In the genomic region with DNA sequence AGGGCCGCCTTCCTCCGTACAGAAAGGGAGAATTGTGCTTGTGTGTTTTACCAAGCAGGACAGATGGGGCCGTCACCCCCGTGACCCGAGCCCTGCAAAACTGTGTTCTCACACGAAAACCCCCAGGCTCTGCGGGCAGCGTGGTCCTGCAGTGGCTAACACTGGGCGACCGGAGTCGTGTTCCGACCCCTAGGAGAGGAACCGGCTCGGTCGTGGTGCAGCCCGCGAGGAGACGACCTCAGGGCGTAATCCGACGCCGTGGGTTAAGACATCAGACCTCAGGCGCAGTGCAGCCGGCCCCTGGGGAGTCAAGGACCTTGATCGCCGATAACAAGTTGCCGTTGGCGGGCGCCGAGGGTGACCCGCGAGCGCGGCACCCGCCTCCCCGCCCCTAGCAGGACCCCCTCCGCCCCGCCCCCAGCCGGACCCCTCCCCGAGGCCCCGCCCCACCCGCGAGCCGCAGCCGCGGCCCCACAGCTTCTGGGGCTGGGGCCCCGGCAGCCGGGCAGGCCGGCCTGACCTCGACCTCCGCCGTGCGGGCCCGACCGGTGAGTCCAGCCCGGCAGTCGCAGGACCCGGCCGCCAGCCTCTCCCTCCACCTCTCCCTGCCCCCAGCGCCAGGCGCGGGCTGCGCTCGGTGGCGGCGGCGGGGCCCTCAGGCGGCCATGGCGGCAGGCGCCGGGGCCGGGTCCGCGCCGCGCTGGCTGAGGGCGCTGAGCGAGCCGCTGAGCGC, we compare ENCODE assay signal across 1 cellular context.
TF ChIP-seq lines count a peak whose summit lies in the region.

A gene (plus strand): TSS at position 444 of the 733 bp plus-strand sequence. CDS start 222 bp downstream, at position 666.

TF ChIP-seq in K562, 482 proteins besides CTCF, POLR2A, EP300 and RAD21 (continued from another document and continues in another):
- TF ChIP-seq, protein P1, sequence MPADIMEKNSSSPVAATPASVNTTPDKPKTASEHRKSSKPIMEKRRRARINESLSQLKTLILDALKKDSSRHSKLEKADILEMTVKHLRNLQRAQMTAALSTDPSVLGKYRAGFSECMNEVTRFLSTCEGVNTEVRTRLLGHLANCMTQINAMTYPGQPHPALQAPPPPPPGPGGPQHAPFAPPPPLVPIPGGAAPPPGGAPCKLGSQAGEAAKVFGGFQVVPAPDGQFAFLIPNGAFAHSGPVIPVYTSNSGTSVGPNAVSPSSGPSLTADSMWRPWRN (IDR thresholded peaks at IDR 0.05; ENCODE audit: low read depth) = peak; percentile 64
- TF ChIP-seq SMAD4 (CRISPR knock-in tag; conservative IDR thresholded peaks at IDR 0.05) (0 out of 2 replicates have a peak, but pooled peaks have one; percentile 44), KDM2B (CRISPR knock-in tag; IDR thresholded peaks at IDR 0.05) (peak; percentile 63; the same call in 1 of the 2 replicates), HEY1 (CRISPR knock-in tag; IDR thresholded peaks at IDR 0.05; ENCODE audit: borderline replicate concordance) (no peak), SRF (CRISPR knock-in tag; IDR thresholded peaks at IDR 0.05) (0 out of 4 replicates have a peak, but pooled peaks of 1 of the 2 experiments have one; percentile 28), POLR2G (IDR thresholded peaks at IDR 0.05; ENCODE audit: low read depth, low read length) (peak; percentile 85), KAT7 (CRISPR knock-in tag; IDR thresholded peaks at IDR 0.05; ENCODE audit: borderline replicate concordance) (no peak), CREM (IDR thresholded peaks at IDR 0.05; ENCODE audit: low read depth) (peak; percentile 61), MBD2 (IDR thresholded peaks at IDR 0.05; ENCODE audit: borderline replicate concordance, low read depth) (peak; percentile 18; the same call in 1 of the 2 replicates), ZZZ3 (IDR thresholded peaks at IDR 0.05) (no peak), NFE2 (IDR thresholded peaks at IDR 0.05; ENCODE audit: low read depth) (0 out of 2 replicates have a peak, but pooled peaks have one; percentile 9), YY1 (IDR thresholded peaks at IDR 0.05; ENCODE audit: borderline replicate concordance in 1 of 3, control insufficient read depth in 1 of 3, extremely low read depth in 1 of 3, insufficient read depth in 3 of 3, insufficient read length in 1 of 3, insufficient replicate concordance in 2 of 3, low read depth in 1 of 3, low read length in 2 of 3) (peak; percentile 39 to 84 (median 76)), TEAD4 (IDR thresholded peaks at IDR 0.05; ENCODE audit: low read length) (peak; percentile 29; the same call in 1 of the 2 replicates), TEAD4 (CRISPR knock-in tag; IDR thresholded peaks at IDR 0.05; ENCODE audit: borderline replicate concordance) (no peak), TAF1 (IDR thresholded peaks at IDR 0.05; ENCODE audit: control insufficient read depth, extremely low read depth, insufficient read depth, low read length, severe bottlenecking) (peak; percentile 67), MYC (IDR thresholded peaks at IDR 0.05; ENCODE audit: low read depth, low read length) (0 out of 2 replicates have a peak, but pooled peaks have one; percentile 21), MYC (CRISPR knock-in tag; IDR thresholded peaks at IDR 0.05; ENCODE audit: borderline replicate concordance, low read depth) (peak; percentile 76; the same call in 1 of the 2 replicates), CBFB (CRISPR knock-in tag; IDR thresholded peaks at IDR 0.05) (peak; percentile 84; the same call in 1 of the 2 replicates), POLR2AphosphoS2 (IDR thresholded peaks at IDR 0.05; ENCODE audit: low read length) (no peak), ZFX (CRISPR knock-in tag; IDR thresholded peaks at IDR 0.05) (peak; percentile 83), ZFPM2 (CRISPR knock-in tag; IDR thresholded peaks at IDR 0.05) (0 out of 2 replicates have a peak, but pooled peaks have one; percentile 15), MEF2A (IDR thresholded peaks at IDR 0.05; ENCODE audit: control insufficient read depth, low read depth, low read length) (no peak), E2F3 (CRISPR knock-in tag; IDR thresholded peaks at IDR 0.05) (no peak), MYNN (IDR thresholded peaks at IDR 0.05) (0 out of 2 replicates have a peak, but pooled peaks have one; percentile 14), MYNN (CRISPR knock-in tag; IDR thresholded peaks at IDR 0.05) (no peak), RCOR1 (IDR thresholded peaks at IDR 0.05; ENCODE audit: borderline replicate concordance in 1 of 2, low read depth in 2 of 2, low read length in 2 of 2) (peak in 1 of 2 experiments; percentile 73; a peak in 2 of 4 replicates)
- TF ChIP-seq, protein P2, sequence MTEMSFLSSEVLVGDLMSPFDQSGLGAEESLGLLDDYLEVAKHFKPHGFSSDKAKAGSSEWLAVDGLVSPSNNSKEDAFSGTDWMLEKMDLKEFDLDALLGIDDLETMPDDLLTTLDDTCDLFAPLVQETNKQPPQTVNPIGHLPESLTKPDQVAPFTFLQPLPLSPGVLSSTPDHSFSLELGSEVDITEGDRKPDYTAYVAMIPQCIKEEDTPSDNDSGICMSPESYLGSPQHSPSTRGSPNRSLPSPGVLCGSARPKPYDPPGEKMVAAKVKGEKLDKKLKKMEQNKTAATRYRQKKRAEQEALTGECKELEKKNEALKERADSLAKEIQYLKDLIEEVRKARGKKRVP (CRISPR knock-in tag; IDR thresholded peaks at IDR 0.05) = peak; percentile 3; the same call in 1 of the 2 replicates
- TF ChIP-seq, protein P3, sequence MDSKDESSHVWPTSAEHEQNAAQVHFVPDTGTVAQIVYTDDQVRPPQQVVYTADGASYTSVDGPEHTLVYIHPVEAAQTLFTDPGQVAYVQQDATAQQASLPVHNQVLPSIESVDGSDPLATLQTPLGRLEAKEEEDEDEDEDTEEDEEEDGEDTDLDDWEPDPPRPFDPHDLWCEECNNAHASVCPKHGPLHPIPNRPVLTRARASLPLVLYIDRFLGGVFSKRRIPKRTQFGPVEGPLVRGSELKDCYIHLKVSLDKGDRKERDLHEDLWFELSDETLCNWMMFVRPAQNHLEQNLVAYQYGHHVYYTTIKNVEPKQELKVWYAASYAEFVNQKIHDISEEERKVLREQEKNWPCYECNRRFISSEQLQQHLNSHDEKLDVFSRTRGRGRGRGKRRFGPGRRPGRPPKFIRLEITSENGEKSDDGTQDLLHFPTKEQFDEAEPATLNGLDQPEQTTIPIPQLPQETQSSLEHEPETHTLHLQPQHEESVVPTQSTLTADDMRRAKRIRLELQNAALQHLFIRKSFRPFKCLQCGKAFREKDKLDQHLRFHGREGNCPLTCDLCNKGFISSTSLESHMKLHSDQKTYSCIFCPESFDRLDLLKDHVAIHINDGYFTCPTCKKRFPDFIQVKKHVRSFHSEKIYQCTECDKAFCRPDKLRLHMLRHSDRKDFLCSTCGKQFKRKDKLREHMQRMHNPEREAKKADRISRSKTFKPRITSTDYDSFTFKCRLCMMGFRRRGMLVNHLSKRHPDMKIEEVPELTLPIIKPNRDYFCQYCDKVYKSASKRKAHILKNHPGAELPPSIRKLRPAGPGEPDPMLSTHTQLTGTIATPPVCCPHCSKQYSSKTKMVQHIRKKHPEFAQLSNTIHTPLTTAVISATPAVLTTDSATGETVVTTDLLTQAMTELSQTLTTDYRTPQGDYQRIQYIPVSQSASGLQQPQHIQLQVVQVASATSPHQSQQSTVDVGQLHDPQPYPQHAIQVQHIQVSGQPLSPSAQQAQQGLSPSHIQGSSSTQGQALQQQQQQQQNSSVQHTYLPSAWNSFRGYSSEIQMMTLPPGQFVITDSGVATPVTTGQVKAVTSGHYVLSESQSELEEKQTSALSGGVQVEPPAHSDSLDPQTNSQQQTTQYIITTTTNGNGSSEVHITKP (IDR thresholded peaks at IDR 0.05; ENCODE audit: partially characterized antibody) = peak; percentile 75
- TF ChIP-seq, protein P4, sequence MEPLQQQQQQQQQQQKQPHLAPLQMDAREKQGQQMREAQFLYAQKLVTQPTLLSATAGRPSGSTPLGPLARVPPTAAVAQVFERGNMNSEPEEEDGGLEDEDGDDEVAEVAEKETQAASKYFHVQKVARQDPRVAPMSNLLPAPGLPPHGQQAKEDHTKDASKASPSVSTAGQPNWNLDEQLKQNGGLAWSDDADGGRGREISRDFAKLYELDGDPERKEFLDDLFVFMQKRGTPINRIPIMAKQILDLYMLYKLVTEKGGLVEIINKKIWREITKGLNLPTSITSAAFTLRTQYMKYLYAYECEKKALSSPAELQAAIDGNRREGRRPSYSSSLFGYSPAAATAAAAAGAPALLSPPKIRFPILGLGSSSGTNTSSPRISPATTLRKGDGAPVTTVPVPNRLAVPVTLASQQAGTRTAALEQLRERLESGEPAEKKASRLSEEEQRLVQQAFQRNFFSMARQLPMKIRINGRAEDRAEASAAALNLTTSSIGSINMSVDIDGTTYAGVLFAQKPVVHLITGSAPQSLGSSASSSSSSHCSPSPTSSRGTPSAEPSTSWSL (CRISPR knock-in tag; IDR thresholded peaks at IDR 0.05; ENCODE audit: borderline replicate concordance) = 0 out of 2 replicates have a peak, but pooled peaks have one; percentile 68
- TF ChIP-seq, protein P5, sequence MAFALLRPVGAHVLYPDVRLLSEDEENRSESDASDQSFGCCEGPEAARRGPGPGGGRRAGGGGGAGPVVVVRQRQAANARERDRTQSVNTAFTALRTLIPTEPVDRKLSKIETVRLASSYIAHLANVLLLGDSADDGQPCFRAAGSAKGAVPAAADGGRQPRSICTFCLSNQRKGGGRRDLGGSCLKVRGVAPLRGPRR (CRISPR knock-in tag; IDR thresholded peaks at IDR 0.05) = no peak
- TF ChIP-seq, protein P6, sequence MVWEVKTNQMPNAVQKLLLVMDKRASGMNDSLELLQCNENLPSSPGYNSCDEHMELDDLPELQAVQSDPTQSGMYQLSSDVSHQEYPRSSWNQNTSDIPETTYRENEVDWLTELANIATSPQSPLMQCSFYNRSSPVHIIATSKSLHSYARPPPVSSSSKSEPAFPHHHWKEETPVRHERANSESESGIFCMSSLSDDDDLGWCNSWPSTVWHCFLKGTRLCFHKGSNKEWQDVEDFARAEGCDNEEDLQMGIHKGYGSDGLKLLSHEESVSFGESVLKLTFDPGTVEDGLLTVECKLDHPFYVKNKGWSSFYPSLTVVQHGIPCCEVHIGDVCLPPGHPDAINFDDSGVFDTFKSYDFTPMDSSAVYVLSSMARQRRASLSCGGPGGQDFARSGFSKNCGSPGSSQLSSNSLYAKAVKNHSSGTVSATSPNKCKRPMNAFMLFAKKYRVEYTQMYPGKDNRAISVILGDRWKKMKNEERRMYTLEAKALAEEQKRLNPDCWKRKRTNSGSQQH (CRISPR knock-in tag; IDR thresholded peaks at IDR 0.05) = no peak
- TF ChIP-seq, protein P7, sequence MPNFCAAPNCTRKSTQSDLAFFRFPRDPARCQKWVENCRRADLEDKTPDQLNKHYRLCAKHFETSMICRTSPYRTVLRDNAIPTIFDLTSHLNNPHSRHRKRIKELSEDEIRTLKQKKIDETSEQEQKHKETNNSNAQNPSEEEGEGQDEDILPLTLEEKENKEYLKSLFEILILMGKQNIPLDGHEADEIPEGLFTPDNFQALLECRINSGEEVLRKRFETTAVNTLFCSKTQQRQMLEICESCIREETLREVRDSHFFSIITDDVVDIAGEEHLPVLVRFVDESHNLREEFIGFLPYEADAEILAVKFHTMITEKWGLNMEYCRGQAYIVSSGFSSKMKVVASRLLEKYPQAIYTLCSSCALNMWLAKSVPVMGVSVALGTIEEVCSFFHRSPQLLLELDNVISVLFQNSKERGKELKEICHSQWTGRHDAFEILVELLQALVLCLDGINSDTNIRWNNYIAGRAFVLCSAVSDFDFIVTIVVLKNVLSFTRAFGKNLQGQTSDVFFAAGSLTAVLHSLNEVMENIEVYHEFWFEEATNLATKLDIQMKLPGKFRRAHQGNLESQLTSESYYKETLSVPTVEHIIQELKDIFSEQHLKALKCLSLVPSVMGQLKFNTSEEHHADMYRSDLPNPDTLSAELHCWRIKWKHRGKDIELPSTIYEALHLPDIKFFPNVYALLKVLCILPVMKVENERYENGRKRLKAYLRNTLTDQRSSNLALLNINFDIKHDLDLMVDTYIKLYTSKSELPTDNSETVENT (CRISPR knock-in tag; IDR thresholded peaks at IDR 0.05) = 0 out of 2 replicates have a peak, but pooled peaks have one; percentile 51
- TF ChIP-seq, protein P8, sequence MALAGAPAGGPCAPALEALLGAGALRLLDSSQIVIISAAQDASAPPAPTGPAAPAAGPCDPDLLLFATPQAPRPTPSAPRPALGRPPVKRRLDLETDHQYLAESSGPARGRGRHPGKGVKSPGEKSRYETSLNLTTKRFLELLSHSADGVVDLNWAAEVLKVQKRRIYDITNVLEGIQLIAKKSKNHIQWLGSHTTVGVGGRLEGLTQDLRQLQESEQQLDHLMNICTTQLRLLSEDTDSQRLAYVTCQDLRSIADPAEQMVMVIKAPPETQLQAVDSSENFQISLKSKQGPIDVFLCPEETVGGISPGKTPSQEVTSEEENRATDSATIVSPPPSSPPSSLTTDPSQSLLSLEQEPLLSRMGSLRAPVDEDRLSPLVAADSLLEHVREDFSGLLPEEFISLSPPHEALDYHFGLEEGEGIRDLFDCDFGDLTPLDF (CRISPR knock-in tag; IDR thresholded peaks at IDR 0.05) = 0 out of 2 replicates have a peak, but pooled peaks have one; percentile 7
- TF ChIP-seq, protein P9, sequence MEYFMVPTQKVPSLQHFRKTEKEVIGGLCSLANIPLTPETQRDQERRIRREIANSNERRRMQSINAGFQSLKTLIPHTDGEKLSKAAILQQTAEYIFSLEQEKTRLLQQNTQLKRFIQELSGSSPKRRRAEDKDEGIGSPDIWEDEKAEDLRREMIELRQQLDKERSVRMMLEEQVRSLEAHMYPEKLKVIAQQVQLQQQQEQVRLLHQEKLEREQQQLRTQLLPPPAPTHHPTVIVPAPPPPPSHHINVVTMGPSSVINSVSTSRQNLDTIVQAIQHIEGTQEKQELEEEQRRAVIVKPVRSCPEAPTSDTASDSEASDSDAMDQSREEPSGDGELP (CRISPR knock-in tag; IDR thresholded peaks at IDR 0.05; ENCODE audit: borderline replicate concordance) = peak; percentile 5; the same call in 1 of the 2 replicates
- TF ChIP-seq, protein P10, sequence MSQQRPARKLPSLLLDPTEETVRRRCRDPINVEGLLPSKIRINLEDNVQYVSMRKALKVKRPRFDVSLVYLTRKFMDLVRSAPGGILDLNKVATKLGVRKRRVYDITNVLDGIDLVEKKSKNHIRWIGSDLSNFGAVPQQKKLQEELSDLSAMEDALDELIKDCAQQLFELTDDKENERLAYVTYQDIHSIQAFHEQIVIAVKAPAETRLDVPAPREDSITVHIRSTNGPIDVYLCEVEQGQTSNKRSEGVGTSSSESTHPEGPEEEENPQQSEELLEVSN (IDR thresholded peaks at IDR 0.05; ENCODE audit: borderline replicate concordance in 1 of 2, extremely low read depth in 1 of 2, insufficient read depth in 1 of 2, insufficient read length in 1 of 2, low read depth in 1 of 2, low read length in 1 of 2, poor library complexity in 1 of 2, severe bottlenecking in 1 of 2) = peak in 1 of 2 experiments; percentile 47
- TF ChIP-seq, protein P11, sequence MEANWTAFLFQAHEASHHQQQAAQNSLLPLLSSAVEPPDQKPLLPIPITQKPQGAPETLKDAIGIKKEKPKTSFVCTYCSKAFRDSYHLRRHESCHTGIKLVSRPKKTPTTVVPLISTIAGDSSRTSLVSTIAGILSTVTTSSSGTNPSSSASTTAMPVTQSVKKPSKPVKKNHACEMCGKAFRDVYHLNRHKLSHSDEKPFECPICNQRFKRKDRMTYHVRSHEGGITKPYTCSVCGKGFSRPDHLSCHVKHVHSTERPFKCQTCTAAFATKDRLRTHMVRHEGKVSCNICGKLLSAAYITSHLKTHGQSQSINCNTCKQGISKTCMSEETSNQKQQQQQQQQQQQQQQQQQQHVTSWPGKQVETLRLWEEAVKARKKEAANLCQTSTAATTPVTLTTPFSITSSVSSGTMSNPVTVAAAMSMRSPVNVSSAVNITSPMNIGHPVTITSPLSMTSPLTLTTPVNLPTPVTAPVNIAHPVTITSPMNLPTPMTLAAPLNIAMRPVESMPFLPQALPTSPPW (CRISPR knock-in tag; IDR thresholded peaks at IDR 0.05) = peak; percentile 78
